Comparison of ENCODE assay signal across 1 cellular context in the genomic region with DNA sequence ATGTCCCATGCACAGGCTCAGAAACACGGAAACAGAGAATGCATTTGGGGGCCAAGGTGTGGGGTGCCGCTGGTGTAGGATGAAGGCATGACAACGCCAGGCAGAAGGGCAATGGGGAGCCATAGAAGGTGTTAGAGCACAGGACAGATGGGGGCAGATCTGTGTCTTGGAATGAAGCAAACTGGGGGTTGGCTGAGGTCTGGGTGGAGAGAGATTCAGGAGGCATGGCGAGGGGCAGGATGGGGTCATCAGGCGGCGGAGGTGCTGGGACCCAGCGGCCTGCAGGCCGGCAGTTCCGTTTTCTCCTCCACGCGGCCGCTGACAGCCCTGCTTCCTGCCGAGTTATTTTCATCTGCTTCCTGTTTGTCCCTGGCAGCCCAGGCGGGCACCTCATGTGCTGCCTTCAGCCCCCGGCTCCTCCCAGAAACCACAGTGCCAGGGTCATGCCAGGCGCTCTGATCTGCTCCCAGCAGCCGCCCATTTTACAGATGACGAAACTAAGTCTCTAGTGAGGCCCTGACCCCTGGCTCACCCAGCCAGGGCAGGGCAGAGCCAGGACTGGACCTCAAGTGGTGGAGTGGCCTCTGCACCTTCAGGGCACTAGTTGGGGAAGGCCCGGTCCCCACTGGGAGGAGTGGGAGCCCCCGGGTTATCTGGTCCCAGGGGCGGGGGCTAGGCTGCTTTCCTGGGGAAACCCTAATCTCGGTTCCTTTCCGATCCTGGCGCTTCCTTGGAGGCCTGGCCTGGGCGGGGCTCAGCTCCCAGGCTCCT.
TF ChIP-seq lines count a peak whose summit lies in the region.

No MANE protein-coding gene starts in this region.

TF ChIP-seq in K562, 482 proteins besides CTCF, POLR2A, EP300 and RAD21:
- TF ChIP-seq, protein P1, sequence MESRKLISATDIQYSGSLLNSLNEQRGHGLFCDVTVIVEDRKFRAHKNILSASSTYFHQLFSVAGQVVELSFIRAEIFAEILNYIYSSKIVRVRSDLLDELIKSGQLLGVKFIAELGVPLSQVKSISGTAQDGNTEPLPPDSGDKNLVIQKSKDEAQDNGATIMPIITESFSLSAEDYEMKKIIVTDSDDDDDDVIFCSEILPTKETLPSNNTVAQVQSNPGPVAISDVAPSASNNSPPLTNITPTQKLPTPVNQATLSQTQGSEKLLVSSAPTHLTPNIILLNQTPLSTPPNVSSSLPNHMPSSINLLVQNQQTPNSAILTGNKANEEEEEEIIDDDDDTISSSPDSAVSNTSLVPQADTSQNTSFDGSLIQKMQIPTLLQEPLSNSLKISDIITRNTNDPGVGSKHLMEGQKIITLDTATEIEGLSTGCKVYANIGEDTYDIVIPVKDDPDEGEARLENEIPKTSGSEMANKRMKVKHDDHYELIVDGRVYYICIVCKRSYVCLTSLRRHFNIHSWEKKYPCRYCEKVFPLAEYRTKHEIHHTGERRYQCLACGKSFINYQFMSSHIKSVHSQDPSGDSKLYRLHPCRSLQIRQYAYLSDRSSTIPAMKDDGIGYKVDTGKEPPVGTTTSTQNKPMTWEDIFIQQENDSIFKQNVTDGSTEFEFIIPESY (CRISPR knock-in tag; IDR thresholded peaks at IDR 0.05): peak; percentile 74
- TF ChIP-seq KDM1A (IDR thresholded peaks at IDR 0.05) (peak; percentile 56; a peak in 3 of 4 replicates), BCOR (IDR thresholded peaks at IDR 0.05) (peak; percentile 89), HMG20B (CRISPR knock-in tag; IDR thresholded peaks at IDR 0.05) (no peak), ZFP36 (IDR thresholded peaks at IDR 0.05; ENCODE audit: low read depth, low read length, partially characterized antibody) (peak; percentile 65), ADNP (tag; IDR thresholded peaks at IDR 0.05) (0 out of 2 replicates have a peak, but pooled peaks have one; percentile 57), ZBTB17 (CRISPR knock-in tag; IDR thresholded peaks at IDR 0.05) (no peak), RBM25 (IDR thresholded peaks at IDR 0.05; ENCODE audit: low read depth, low read length, severe bottlenecking) (peak; percentile 78)
